Comparison of ENCODE assay signal across 21 cellular contexts in genomic region chr14:34596891-34597290, GRCh38.
"Had no signal": no experiment of that assay in that cellular context is flagged by ENCODE, and none has a peak within 500 bp of the region (broad histone marks: within the 10 kb centered on the region; RNA-seq: fewer than 3 reads in every experiment).

No MANE protein-coding gene starts in this region.

- H3K27me3 Mint-ChIP-seq: memory B cell had no signal

- H3K4me3 ChIP-seq: esophagus muscularis mucosa, gastrocnemius medialis, left ventricle myocardium inferior, lower lobe of right lung, suprapubic skin, thyroid gland, upper lobe of left lung, uterus had no signal

- DNase-seq: effector memory CD4-positive, alpha-beta T cell; gastrocnemius medialis; glutamatergic neuron; immature natural killer cell; kidney; left cardiac atrium; left ventricle myocardium inferior; lower lobe of right lung; midbrain; small intestine; stimulated activated CD4-positive, alpha-beta T cell treated with anti-CD3 and anti-CD28 coated beads, Interleukin-12 subunit alpha, Interleukin-12 subunit beta, amount 100 ng/mL, for 4 hours; stimulated activated naive CD4-positive, alpha-beta T cell treated with Interleukin-2 at 50 U/mL for 16 hours; thyroid gland; upper lobe of left lung; uterus had no signal

- H3K4me3 Mint-ChIP-seq: immature natural killer cell, memory B cell, nephron had no signal

- H3K27me3 ChIP-seq: esophagus muscularis mucosa, gastrocnemius medialis, suprapubic skin, thyroid gland, upper lobe of left lung, uterus had no signal

- H3K27ac Mint-ChIP-seq: immature natural killer cell, memory B cell, nephron had no signal

- H3K9me3 Mint-ChIP-seq: immature natural killer cell, memory B cell, nephron had no signal

- H3K27ac ChIP-seq: epithelial cell of prostate, esophagus muscularis mucosa, left ventricle myocardium inferior, lower lobe of right lung, parathyroid adenoma, suprapubic skin, thyroid gland, upper lobe of left lung, uterus had no signal

- H3K4me1 Mint-ChIP-seq: immature natural killer cell, memory B cell, nephron had no signal

- H3K4me1 ChIP-seq: lower lobe of right lung, parathyroid adenoma, suprapubic skin, upper lobe of left lung, uterus had no signal

- H3K36me3 ChIP-seq: uterus had no signal

- ATAC-seq: gastrocnemius medialis, left cardiac atrium, lower lobe of right lung had no signal

- H3K9me3 ChIP-seq: esophagus muscularis mucosa, gastrocnemius medialis, left ventricle myocardium inferior, lower lobe of right lung, suprapubic skin, thyroid gland, upper lobe of left lung, uterus had no signal
